ENCODE assay signal across 22 cellular contexts in the genomic region with DNA sequence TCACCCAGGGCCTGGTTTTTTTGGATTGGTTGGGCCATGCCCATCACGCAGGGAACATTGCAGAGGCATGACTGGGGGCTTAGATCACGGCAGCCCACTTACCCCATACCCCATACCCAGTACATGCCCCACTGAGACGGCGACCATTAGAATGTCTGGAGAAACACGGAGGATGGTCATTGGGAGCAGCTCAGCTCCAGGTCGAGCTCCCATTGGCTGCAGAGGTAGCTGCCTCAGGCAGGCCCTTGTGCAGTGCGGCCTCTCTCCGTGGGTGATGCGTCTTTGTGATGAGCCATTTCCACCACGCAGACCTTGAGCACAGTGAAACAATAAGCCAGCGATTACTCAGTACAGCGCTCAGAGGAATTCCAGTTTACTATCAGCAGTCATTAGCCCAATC.
DNase-seq lines count a peak whose midpoint lies in the region; ATAC-seq, FAIRE-seq and TF ChIP-seq lines count a peak whose summit lies in the region.
"Had no signal": no experiment of that assay in that cellular context is flagged by ENCODE, and none has a peak within 500 bp of the region (broad histone marks: within the 10 kb centered on the region; RNA-seq: fewer than 3 reads in every experiment).

No MANE protein-coding gene starts in this region.

- no peaks in the 10 kb centered on the region for H3K36me3 ChIP-seq in brain microvascular endothelial cell (replicated peaks)
- H3K36me3 ChIP-seq in HepG2 (replicated peaks in 1 of 2; ENCODE audit: control insufficient read depth in 1 of 2, insufficient read depth in 2 of 2, low read length in 2 of 2), result no peaks in the 10 kb centered on the region
- H3K36me3 ChIP-seq: sigmoid colon, tibial artery had no signal

- TF ChIP-seq CTCF in brain microvascular endothelial cell (IDR thresholded peaks at IDR 0.05; ENCODE audit: low read depth, low read length, missing control alignments) (no peak), HepG2 (CRISPR knock-in tag; IDR thresholded peaks at IDR 0.05) (no peak)

- H3K27me3 ChIP-seq in brain microvascular endothelial cell (replicated peaks) (no peaks in the 10 kb centered on the region), HepG2 (ENCODE audit: control insufficient read depth in 1 of 2, insufficient read depth in 2 of 2, low read length in 2 of 2) (peaks cover 0 to 5% of the 10 kb centered on the region in 2 experiments; a peak in 1 of 5 replicates)
- H3K27me3 ChIP-seq: sigmoid colon had no signal

- TF ChIP-seq EP300 in HepG2 (IDR thresholded peaks at IDR 0.05; ENCODE audit: low read depth in 2 of 2, low read length in 2 of 2) (no peak), HepG2 (CRISPR knock-in tag; IDR thresholded peaks at IDR 0.05; ENCODE audit: borderline replicate concordance) (no peak)

- WGBS in HepG2 (ENCODE audit: low lambda C conversion rate), result 80% methylated on average over 2 of the region's 12 CpGs

- in situ Hi-C loops in brain microvascular endothelial cell (cut with HindIII; ENCODE audit: low pct_ligation_motif_present, low sequenced_read_pairs), result no loop called here
- in situ Hi-C loops in HepG2 (cut with HindIII; ENCODE audit: extremely low pct_ligation_motif_present, low pct_unique_long_range_greater_than_20kb), result no loop called here

- H2AFZ ChIP-seq in HepG2 (ENCODE audit: low read length), result no peak overlapping the region

- 0 out of 2 replicates have a peak, but pooled peaks cover 3% of the 10 kb centered on the region for H4K20me1 ChIP-seq in HepG2 (ENCODE audit: insufficient read depth, low read length)

- peak overlapping the region; percentile 68 for H3K27ac ChIP-seq in brain microvascular endothelial cell
- H3K27ac ChIP-seq in HepG2 (ENCODE audit: extremely low read length, insufficient read depth, low read length), result no peak overlapping the region
- H3K27ac ChIP-seq: sigmoid colon, tibial artery, VCaP had no signal

- FAIRE-seq in HepG2 (lab: Jason Lieb, UNC), result no peak
- FAIRE-seq: K562 had no signal

- H3K79me2 ChIP-seq in HepG2 (ENCODE audit: insufficient read depth, low read length), result no peaks in the 10 kb centered on the region

- ATAC-seq in GM19324 (IDR thresholded peaks at IDR 0.05; ENCODE audit: low FRiP score, unreplicated experiment), result no peak
- ATAC-seq in HepG2, result no peak
- ATAC-seq: K562; left ventricle myocardium superior; natural killer cell treated with Interleukin-12 subunit alpha and Interleukin-12 subunit beta and Interleukin-15 and Interleukin-18, amount 100 ng/mL, for 72 hours; SK-N-SH treated with all-trans-retinoic acid at 6 μM for 48 hours; stimulated activated naive CD8-positive, alpha-beta T cell treated with anti-CD3 and anti-CD28 coated beads, Interleukin-15, amount 100 ng/mL, for 72 hours had no signal

- POLR2A ChIA-PET in HepG2 (lab: Yijun Ruan, JAX), result no interaction called here

- H3K4me3 ChIP-seq in brain microvascular endothelial cell (ENCODE audit: low read depth, low read length) (no peak overlapping the region), HepG2 (replicated peaks in 1 of 3; ENCODE audit: insufficient read depth in 1 of 3, low read depth in 2 of 3, low read length in 3 of 3) (no peak overlapping the region)
- H3K4me3 ChIP-seq: K562, sigmoid colon, tibial artery had no signal

- no peak overlapping the region for H3K9ac ChIP-seq in HepG2 (ENCODE audit: insufficient read depth, low read depth, low read length)

- TF ChIP-seq RAD21 in HepG2 (CRISPR knock-in tag; IDR thresholded peaks at IDR 0.05), result no peak

- H3K4me2 ChIP-seq in HepG2 (ENCODE audit: low read depth, low read length), result no peak overlapping the region

- no TSS peak for BruUV-seq in HepG2 (replicated peaks; lab: Mats Ljungman, UMichigan)

- intact Hi-C loops in HepG2 (cut with micrococcal nuclease; ENCODE audit: unreplicated experiment), result no loop called here

- CTCF ChIA-PET in HepG2 (lab: Yijun Ruan, JAX; ENCODE audit: low intra/inter-chr PET ratio, low total read pairs), result no interaction called here

- no peaks in the 10 kb centered on the region for H3K4me1 ChIP-seq in HepG2 (ENCODE audit: insufficient read depth, low read length)
- H3K4me1 ChIP-seq: tibial artery had no signal

- DNase-seq in SHP77 treated with DMSO at 0.1 percent for 48 hours (lab: John Stamatoyannopoulos, UW) (peak; percentile 53), brain microvascular endothelial cell (peak; percentile 79), left kidney (ENCODE audit: low read depth, low spot score) (peak; percentile 45), renal cortical epithelial cell (ENCODE audit: low read depth) (peak; percentile 30), occipital lobe (lab: John Stamatoyannopoulos, UW) (no peak), NCI-H2107 (lab: John Stamatoyannopoulos, UW) (no peak), HepG2 (ENCODE audit: low spot score) (no peak)
- DNase-seq: activated CD4-positive, alpha-beta T cell treated with anti-CD3 and anti-CD28 coated beads, Interleukin-2, amount 10 ng/mL, durations not matched to agents 7 days and 5 days; activated naive CD4-positive, alpha-beta T cell; activated T-cell treated with anti-CD3 and anti-CD28 coated beads, Interleukin-2, amount 50 U/mL, for 48 hours; amygdala; central memory CD4-positive, alpha-beta T cell; HFFc6; left ventricle myocardium superior; sigmoid colon; stimulated activated naive CD8-positive, alpha-beta T cell treated with anti-CD3 and anti-CD28 coated beads, Interleukin-15, amount 100 ng/mL, for 72 hours had no signal

- TF ChIP-seq POLR2A in HepG2 (IDR thresholded peaks at IDR 0.05; ENCODE audit: insufficient read depth in 1 of 2, low read depth in 2 of 2, low read length in 2 of 2), result no peak

- H3K9me3 ChIP-seq in HepG2 (ENCODE audit: low read length), result no peaks in the 10 kb centered on the region
- H3K9me3 ChIP-seq: sigmoid colon, tibial artery had no signal

TF ChIP-seq in HepG2, 621 proteins besides CTCF, POLR2A, EP300 and RAD21 (continues in another document):
- TF ChIP-seq HNRNPLL (IDR thresholded peaks at IDR 0.05; ENCODE audit: low read depth, low read length, poor library complexity, severe bottlenecking) (no peak), ZMYM4 (CRISPR knock-in tag; IDR thresholded peaks at IDR 0.05) (no peak), MYC (CRISPR knock-in tag; IDR thresholded peaks at IDR 0.05; ENCODE audit: borderline replicate concordance) (no peak), ISX (CRISPR knock-in tag; conservative IDR thresholded peaks at IDR 0.05) (no peak), ASH2L (IDR thresholded peaks at IDR 0.05; ENCODE audit: insufficient read length, low read depth, low read length) (no peak), IKZF5 (CRISPR knock-in tag; IDR thresholded peaks at IDR 0.05) (no peak), ZNF335 (CRISPR knock-in tag; IDR thresholded peaks at IDR 0.05) (no peak), NCOA1 (CRISPR knock-in tag; IDR thresholded peaks at IDR 0.05) (no peak), SNAPC2 (CRISPR knock-in tag; IDR thresholded peaks at IDR 0.05) (no peak), ZNF775 (CRISPR knock-in tag; IDR thresholded peaks at IDR 0.05; ENCODE audit: borderline replicate concordance) (no peak), ZNF205 (CRISPR knock-in tag; IDR thresholded peaks at IDR 0.05) (no peak), RFXAP (CRISPR knock-in tag; IDR thresholded peaks at IDR 0.05; ENCODE audit: borderline replicate concordance) (no peak), ZNF7 (CRISPR knock-in tag; IDR thresholded peaks at IDR 0.05) (no peak)
- TF ChIP-seq, protein P1, sequence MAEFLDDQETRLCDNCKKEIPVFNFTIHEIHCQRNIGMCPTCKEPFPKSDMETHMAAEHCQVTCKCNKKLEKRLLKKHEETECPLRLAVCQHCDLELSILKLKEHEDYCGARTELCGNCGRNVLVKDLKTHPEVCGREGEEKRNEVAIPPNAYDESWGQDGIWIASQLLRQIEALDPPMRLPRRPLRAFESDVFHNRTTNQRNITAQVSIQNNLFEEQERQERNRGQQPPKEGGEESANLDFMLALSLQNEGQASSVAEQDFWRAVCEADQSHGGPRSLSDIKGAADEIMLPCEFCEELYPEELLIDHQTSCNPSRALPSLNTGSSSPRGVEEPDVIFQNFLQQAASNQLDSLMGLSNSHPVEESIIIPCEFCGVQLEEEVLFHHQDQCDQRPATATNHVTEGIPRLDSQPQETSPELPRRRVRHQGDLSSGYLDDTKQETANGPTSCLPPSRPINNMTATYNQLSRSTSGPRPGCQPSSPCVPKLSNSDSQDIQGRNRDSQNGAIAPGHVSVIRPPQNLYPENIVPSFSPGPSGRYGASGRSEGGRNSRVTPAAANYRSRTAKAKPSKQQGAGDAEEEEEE (CRISPR knock-in tag; IDR thresholded peaks at IDR 0.05; ENCODE audit: borderline replicate concordance), result no peak

Comparison
In these comparisons a context has a peak if more than half of its experiments do, and no peak if none do; other contexts are left out.
1. DNase-seq: peak in SHP77 treated with DMSO at 0.1 percent for 48 hours (single experiment), brain microvascular endothelial cell (single experiment), left kidney (single experiment) and renal cortical epithelial cell (single experiment); none in occipital lobe (single experiment), NCI-H2107 (single experiment) and HepG2 (single experiment).